1 cellular context compared by ENCODE assay signal in the genomic region with DNA sequence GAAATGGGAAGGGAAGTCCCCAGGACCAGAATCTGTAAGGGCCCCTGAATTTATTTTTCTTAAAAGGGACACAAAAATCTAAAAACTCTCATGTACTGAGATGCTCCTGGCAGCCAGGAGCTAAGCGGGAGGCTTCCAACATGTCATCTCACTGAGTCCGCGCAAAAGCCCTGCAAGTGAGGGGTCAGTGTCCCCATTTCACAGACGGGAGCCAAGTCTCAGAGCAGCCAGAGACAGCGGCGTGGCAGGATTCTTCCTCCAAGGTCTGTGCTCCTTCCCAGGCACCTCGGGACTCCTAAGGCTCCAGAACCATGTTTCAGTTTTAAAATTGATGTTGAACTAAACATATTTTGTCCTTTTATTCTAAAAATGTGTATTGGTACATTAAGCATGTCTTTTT.
TF ChIP-seq lines count a peak whose summit lies in the region.

No MANE protein-coding gene starts in this region.

TF ChIP-seq in H1, 55 proteins besides CTCF, POLR2A, EP300 and RAD21 (continued from another document):
- TF ChIP-seq KDM4A (IDR thresholded peaks at IDR 0.05; ENCODE audit: low read depth, low read length, severe bottlenecking) (no peak), NANOG (IDR thresholded peaks at IDR 0.05; ENCODE audit: insufficient read depth, low read depth, low read length, poor library complexity, severe bottlenecking) (no peak), GTF2F1 (IDR thresholded peaks at IDR 0.05; ENCODE audit: borderline replicate concordance, low read depth, low read length) (no peak)
TF ChIP-seq in H1: peak in this region for 0.
